13 cellular contexts compared by ENCODE assay signal in genomic region chr3:121894191-121894990, GRCh38. TPM values are rescaled to one million over a fixed set of nuclear protein-coding genes. Genes with fewer than 3 reads are reported as not detected.
DNase-seq lines count a peak whose midpoint lies in the region; ATAC-seq, FAIRE-seq and TF ChIP-seq lines count a peak whose summit lies in the region.
"Had no signal": no experiment of that assay in that cellular context is flagged by ENCODE, and none has a peak within 500 bp of the region (broad histone marks: within the 10 kb centered on the region; RNA-seq: fewer than 3 reads in every experiment).

TSS of gene SLC15A2 (plus strand) at chr3:121894401. CDS start at chr3:121894477, 76 bp downstream.

- peak within 1 kb of the TSS; percentile 72 for H3K27ac ChIP-seq in iPS DF 6.9 (ENCODE audit: low read length)
- H3K27ac ChIP-seq: HL-60, tibial artery had no signal

- peaks cover 3% of the 10 kb centered on the region for H3K9me3 Mint-ChIP-seq in progenitor cell of endocrine pancreas (ENCODE audit: low read depth)

- H3K27me3 Mint-ChIP-seq in progenitor cell of endocrine pancreas: no peaks in the 10 kb centered on the region
- H3K27me3 Mint-ChIP-seq: CD4-positive, CD25-positive, alpha-beta regulatory T cell had no signal

- no peaks in the 10 kb centered on the region for H3K36me3 ChIP-seq in ES-I3 (ENCODE audit: insufficient read depth, low read length)
- H3K36me3 ChIP-seq in iPS DF 6.9 (ENCODE audit: control insufficient read depth, insufficient read depth, low read length): no peaks in the 10 kb centered on the region
- H3K36me3 ChIP-seq: tibial artery had no signal

- peaks cover 2% of the 10 kb centered on the region for H3K36me3 Mint-ChIP-seq in progenitor cell of endocrine pancreas (ENCODE audit: insufficient read depth)

- no peak for FAIRE-seq in H54 (lab: Jason Lieb, UNC)

- TF ChIP-seq POLR2A in H54 (IDR thresholded peaks at IDR 0.05; ENCODE audit: low read depth, low read length): no peak

- H3K4me3 Mint-ChIP-seq in progenitor cell of endocrine pancreas (ENCODE audit: low read depth): no peak within 1 kb of the TSS
- H3K4me3 Mint-ChIP-seq: CD4-positive, CD25-positive, alpha-beta regulatory T cell had no signal

- TF ChIP-seq CTCF in astrocyte of the spinal cord (IDR thresholded peaks at IDR 0.05; ENCODE audit: low read depth, low read length) (no peak), progenitor cell of endocrine pancreas (IDR thresholded peaks at IDR 0.05; ENCODE audit: unreplicated experiment) (no peak)

- no peaks in the 10 kb centered on the region for H3K27me3 ChIP-seq in iPS DF 6.9 (ENCODE audit: control insufficient read depth, insufficient read depth, low read length)
- H3K27me3 ChIP-seq: tibial artery had no signal

- peak within 1 kb of the TSS; percentile 74 for H3K27ac Mint-ChIP-seq in progenitor cell of endocrine pancreas
- H3K27ac Mint-ChIP-seq: CD4-positive, CD25-positive, alpha-beta regulatory T cell had no signal

- H3K4me1 ChIP-seq in ES-I3 (ENCODE audit: insufficient read depth, low read length) (peaks cover 14% of the 10 kb centered on the region; the same call in 1 of the 2 replicates), iPS DF 6.9 (ENCODE audit: control insufficient read depth, insufficient read depth, low read length) (no peaks in the 10 kb centered on the region)

- ATAC-seq in HG02571 (IDR thresholded peaks at IDR 0.05; ENCODE audit: unreplicated experiment): no peak

- H3K9me3 ChIP-seq in ES-I3 (ENCODE audit: control insufficient read depth, insufficient read depth, low read length) (no peaks in the 10 kb centered on the region), iPS DF 6.9 (ENCODE audit: control insufficient read depth, insufficient read depth, low read length) (no peaks in the 10 kb centered on the region)
- H3K9me3 ChIP-seq: tibial artery had no signal

- H3K4me1 Mint-ChIP-seq in progenitor cell of endocrine pancreas (ENCODE audit: low read depth): peaks cover 14% of the 10 kb centered on the region
- H3K4me1 Mint-ChIP-seq: CD4-positive, CD25-positive, alpha-beta regulatory T cell had no signal

- WGBS in iPS DF 6.9 (ENCODE audit: insufficient coverage, insufficient read length): no CpG with 5 or more reads among the region's 3 CpGs

- no peak within 1 kb of the TSS for H3K4me3 ChIP-seq in astrocyte of the spinal cord (ENCODE audit: low read depth, low read length)
- no peak within 1 kb of the TSS for H3K4me3 ChIP-seq in iPS DF 6.9 (ENCODE audit: low read length)
- H3K4me3 ChIP-seq: tibial artery had no signal

- DNase-seq in astrocyte of the spinal cord (ENCODE audit: low read depth, low spot score): peak; percentile 40
- DNase-seq in iPS DF 6.9 (ENCODE audit: low read depth, low spot score): peak; percentile 18
- no peak for DNase-seq in progenitor cell of endocrine pancreas (ENCODE audit: low spot score, unreplicated experiment)
- no peak for DNase-seq in H54 (ENCODE audit: insufficient read length, low spot score)
- DNase-seq in DMS153 (lab: John Stamatoyannopoulos, UW): no peak
- no peak for DNase-seq in NCI-H1694 (lab: John Stamatoyannopoulos, UW)
- DNase-seq: activated CD4-positive, alpha-beta T cell treated with anti-CD3 and anti-CD28 coated beads, Interleukin-2, amount 50 U/mL, for 48 hours; CD4-positive, CD25-positive, alpha-beta regulatory T cell; NCI-H187 treated with DMSO at 0.1 percent for 48 hours had no signal

- peak within 1 kb of the TSS; percentile 10; the same call in 1 of the 2 replicates for H3K9ac ChIP-seq in ES-I3 (ENCODE audit: low read depth, low read length)

- in situ Hi-C loops in astrocyte of the spinal cord (cut with HindIII; ENCODE audit: low sequenced_read_pairs): no loop called here

RNA-seq across cellular contexts. Expression of gene SLC15A2, which starts in this region (rescaled TPM):
- 4.2 and 7.1 TPM in 2 replicates for total RNA-seq in progenitor cell of endocrine pancreas

Comparison
In these comparisons a context has a peak if more than half of its experiments do, and no peak if none do; other contexts are left out.
1. DNase-seq: peak in astrocyte of the spinal cord (single experiment) and iPS DF 6.9 (single experiment); none in progenitor cell of endocrine pancreas (single experiment), H54 (single experiment), DMS153 (single experiment) and NCI-H1694 (single experiment).